8 cellular contexts compared by ENCODE assay signal in the genomic region with DNA sequence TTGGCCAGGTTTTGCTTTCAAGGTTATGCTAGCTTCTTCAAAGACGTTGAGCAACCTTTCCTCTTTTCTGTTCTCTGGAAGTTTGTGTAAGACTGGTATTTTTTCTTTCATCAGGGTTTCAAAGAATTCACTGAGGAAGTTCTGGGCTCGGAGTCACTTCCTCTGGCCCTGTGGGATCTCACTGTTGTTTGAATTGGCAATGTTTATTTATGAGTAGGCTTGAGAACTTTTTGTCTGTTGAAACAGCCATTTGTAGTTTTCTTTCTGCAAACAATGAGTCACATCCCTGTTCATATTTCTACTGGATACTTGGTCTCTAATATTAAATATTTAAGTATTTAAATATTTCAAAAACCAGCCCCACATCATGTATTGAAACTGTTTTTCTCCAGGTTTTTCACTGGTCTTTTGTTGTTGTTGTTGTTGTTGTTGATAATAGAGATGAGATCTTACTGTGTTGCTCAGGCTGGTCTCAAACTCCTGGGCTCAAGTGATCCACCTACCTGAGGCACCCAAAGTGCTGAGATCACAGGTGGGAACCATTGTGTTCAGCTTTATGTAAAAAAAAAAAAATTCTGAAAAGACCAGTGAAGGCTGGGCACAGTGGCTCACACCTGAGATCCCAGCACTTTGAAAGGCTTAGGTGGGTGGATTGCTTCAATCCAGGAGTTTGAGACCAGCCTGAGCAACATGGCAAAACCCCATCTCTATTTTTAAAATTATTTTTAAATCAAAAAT. TPM values are rescaled to one million over a fixed set of nuclear protein-coding genes. Genes with fewer than 3 reads are reported as not detected.
DNase-seq lines count a peak whose midpoint lies in the region; ATAC-seq and TF ChIP-seq lines count a peak whose summit lies in the region.

No MANE protein-coding gene starts in this region.

- H3K36me3 Mint-ChIP-seq in endodermal cell (ENCODE audit: low read depth): no peaks in the 10 kb centered on the region

- peaks cover 22% of the 10 kb centered on the region for H3K4me1 Mint-ChIP-seq in endodermal cell

- no peaks in the 10 kb centered on the region for H3K27me3 Mint-ChIP-seq in endodermal cell (ENCODE audit: insufficient read depth)

- peaks cover 22% of the 10 kb centered on the region for H3K9me3 Mint-ChIP-seq in endodermal cell

- 0 to 54% methylated on average over 1 to 2 of the region's 2 CpGs for WGBS in endodermal cell (ENCODE audit: insufficient coverage in 1 of 2, insufficient read length in 1 of 2), 2 experiments

- no peaks in the 10 kb centered on the region for H3K4me1 ChIP-seq in endodermal cell (ENCODE audit: control insufficient read depth, insufficient read depth, low read length)
- peaks cover 8 to 16% of the 10 kb centered on the region in 2 donors for H3K4me1 ChIP-seq in mucosa of rectum (ENCODE audit: control insufficient read depth in 2 of 2, insufficient read depth in 2 of 2, low read length in 2 of 2)

- H3K4me3 ChIP-seq in endodermal cell (ENCODE audit: low read length) (no peak overlapping the region), mucosa of rectum (ENCODE audit: low read length in 2 of 2) (no peak overlapping the region)

- H3K4me3 Mint-ChIP-seq in endodermal cell: no peak overlapping the region

- ATAC-seq in HG02588 (IDR thresholded peaks at IDR 0.05; ENCODE audit: unreplicated experiment): no peak

- H3K27me3 ChIP-seq in endodermal cell (ENCODE audit: control insufficient read depth, insufficient read depth, low read length, poor library complexity, severe bottlenecking) (no peaks in the 10 kb centered on the region), mucosa of rectum (ENCODE audit: control insufficient read depth in 2 of 2, insufficient read depth in 2 of 2, low read length in 2 of 2) (no peaks in the 10 kb centered on the region)

- H3K36me3 ChIP-seq in endodermal cell (ENCODE audit: control insufficient read depth, insufficient read depth, low read length): no peaks in the 10 kb centered on the region
- H3K36me3 ChIP-seq in mucosa of rectum (ENCODE audit: control insufficient read depth in 2 of 2, insufficient read depth in 2 of 2, low read length in 2 of 2): no peaks in the 10 kb centered on the region

- H3K9me3 ChIP-seq in endodermal cell (ENCODE audit: control insufficient read depth, low read length): peaks cover 22% of the 10 kb centered on the region
- no peaks in the 10 kb centered on the region for H3K9me3 ChIP-seq in mucosa of rectum (ENCODE audit: control insufficient read depth in 2 of 2, low read length in 2 of 2)

- peak overlapping the region; percentile 73 for H3K27ac Mint-ChIP-seq in endodermal cell

- DNase-seq in GM04503 (ENCODE audit: low read depth): peak; percentile 98
- peak; percentile 81 for DNase-seq in RPMI7951 (ENCODE audit: low read depth)
- no peak for DNase-seq in endodermal cell
- no peak for DNase-seq in DMS114 treated with DMSO at 0.1 percent for 48 hours (lab: John Stamatoyannopoulos, UW; ENCODE audit: unreplicated experiment)
- no peak for DNase-seq in SHP77 (lab: John Stamatoyannopoulos, UW)
- DNase-seq in NCI-H526 treated with DMSO at 0.1 percent for 48 hours (lab: John Stamatoyannopoulos, UW): no peak

- no peak overlapping the region for H3K9ac ChIP-seq in endodermal cell (ENCODE audit: extremely low read depth, low read length, poor library complexity, severe bottlenecking)
- H3K9ac ChIP-seq in mucosa of rectum (ENCODE audit: low read depth in 1 of 2, low read length in 2 of 2): peak overlapping the region in 1 of 2 donors; percentile 26

- no peak overlapping the region for H3K27ac ChIP-seq in endodermal cell (ENCODE audit: low read depth, low read length)
- H3K27ac ChIP-seq in mucosa of rectum (ENCODE audit: low read depth in 2 of 2, low read length in 2 of 2): peak overlapping the region; percentile 56 to 76

- TF ChIP-seq CTCF in endodermal cell (conservative IDR thresholded peaks at IDR 0.05): no peak

RNA-seq across cellular contexts. Expression of a gene that starts 26.9 kb away (rescaled TPM):
- 0.39 and 0.96 TPM in 2 replicates for total RNA-seq in RPMI7951 (2014; rRNA removed; shearing (Covaris generic))
- total RNA-seq in endodermal cell: 1 to 10 TPM in 1 of 2 donors, under 1 TPM in 1; 0.40 to 1.6 TPM
- 2.9 TPM for polyA plus RNA-seq in endodermal cell (2013, experiment 1 of 2)
- 2.2 TPM for polyA plus RNA-seq in endodermal cell (2013, experiment 2 of 2)

RNA-seq across cellular contexts. Expression of a gene that starts 36.7 kb away (rescaled TPM):
- total RNA-seq in RPMI7951 (2014; rRNA removed; shearing (Covaris generic)): under 0.01 TPM in 1 of 2 replicates, not detected in the other
- under 1 TPM in 1 of 2 donors, not detected in 1; 0.29 TPM for total RNA-seq in endodermal cell
- 0.61 TPM for polyA plus RNA-seq in endodermal cell (2013, experiment 1 of 2)
- 0.79 TPM for polyA plus RNA-seq in endodermal cell (2013, experiment 2 of 2)

Comparison
In these comparisons a context has a peak if more than half of its experiments do, and no peak if none do; other contexts are left out.
1. DNase-seq: peak in GM04503 (single experiment) and RPMI7951 (single experiment); none in endodermal cell (single experiment), DMS114 treated with DMSO at 0.1 percent for 48 hours (single experiment), SHP77 (0 of 2) and NCI-H526 treated with DMSO at 0.1 percent for 48 hours (single experiment).